Comparison of ENCODE assay signal across 19 cellular contexts in the genomic region with DNA sequence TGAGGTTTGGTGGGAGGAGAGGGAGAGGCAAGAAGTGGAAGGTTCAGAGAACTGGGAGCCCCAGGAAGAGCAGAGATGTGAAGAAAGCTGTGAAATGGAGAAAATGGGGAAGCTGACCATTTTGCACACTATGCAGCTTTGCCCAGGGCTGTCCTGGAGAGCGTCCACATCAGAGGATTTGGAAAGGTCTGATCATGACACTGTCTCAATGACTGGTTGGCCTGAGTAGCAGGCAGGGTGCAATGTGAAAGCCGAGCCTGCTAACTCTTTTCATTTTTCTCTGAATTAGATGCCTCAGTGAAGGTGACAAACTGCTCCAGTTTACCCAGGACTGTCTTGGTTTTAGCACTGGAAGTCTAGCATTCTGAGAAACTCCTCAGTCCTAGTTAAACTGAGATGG.
DNase-seq lines count a peak whose midpoint lies in the region; ATAC-seq and TF ChIP-seq lines count a peak whose summit lies in the region.
"Had no signal": no experiment of that assay in that cellular context is flagged by ENCODE, and none has a peak within 500 bp of the region (broad histone marks: within the 10 kb centered on the region; RNA-seq: fewer than 3 reads in every experiment).

No MANE protein-coding gene starts in this region.

- no peak for TF ChIP-seq POLR2A in GM18505 (IDR thresholded peaks at IDR 0.05; ENCODE audit: borderline replicate concordance, extremely low read depth, insufficient read depth, insufficient read length)

- no peak for TF ChIP-seq CTCF in Caco-2 (IDR thresholded peaks at IDR 0.05; ENCODE audit: insufficient read depth in 1 of 2, low read depth in 1 of 2, low read length in 1 of 2, severe bottlenecking in 1 of 2, unreplicated experiment in 1 of 2)

- no peak overlapping the region for H3K9ac ChIP-seq in subcutaneous abdominal adipose tissue (ENCODE audit: low read length in 5 of 5)
- H3K9ac ChIP-seq: BLaER1 treated with 17β-estradiol and CSF1 and Interleukin-3, amounts not matched to agents 10 nM and 100 nM had no signal

- no peak overlapping the region for H3K4me3 Mint-ChIP-seq in activated naive CD8-positive, alpha-beta T cell treated with anti-CD3 and anti-CD28 coated beads, Interleukin-2, amount 50 U/mL, for 24 hours
- H3K4me3 Mint-ChIP-seq in activated naive CD8-positive, alpha-beta T cell treated with anti-CD3 and anti-CD28 coated beads for 36 hours, result no peak overlapping the region
- peak overlapping the region; percentile 33 for H3K4me3 Mint-ChIP-seq in activated T-helper 1 cell treated with anti-CD3 and anti-CD28 coated beads, Interleukin-12 subunit alpha, Interleukin-12 subunit beta, Interleukin-2, Interleukin-4 antibody, amounts not matched to agents 30 ng/mL and 10 ng/mL and 1 ng/mL, durations not matched to agents 14 hours and 24 hours and 36 hours
- H3K4me3 Mint-ChIP-seq in Caco-2 (ENCODE audit: unreplicated experiment), result no peak overlapping the region
- H3K4me3 Mint-ChIP-seq: CD4-positive, alpha-beta memory T cell had no signal

- H3K27me3 ChIP-seq in subcutaneous abdominal adipose tissue (ENCODE audit: control insufficient read depth in 5 of 5, insufficient read depth in 4 of 5, low read length in 5 of 5) (peaks cover 0 to 10% (median 0%) of the 10 kb centered on the region in 5 donors), Caco-2 (replicated peaks; ENCODE audit: control insufficient read depth, insufficient read depth, low read length) (no peaks in the 10 kb centered on the region)
- H3K27me3 ChIP-seq: BLaER1 treated with 17β-estradiol and CSF1 and Interleukin-3, amounts not matched to agents 10 nM and 100 nM; SJSA1 had no signal

- H3K27ac ChIP-seq in subcutaneous abdominal adipose tissue (ENCODE audit: low read depth, low read length), result peak overlapping the region; percentile 9
- H3K27ac ChIP-seq: BLaER1 treated with 17β-estradiol and CSF1 and Interleukin-3, amounts not matched to agents 10 nM and 100 nM; SJSA1 had no signal

- peak overlapping the region; percentile 40 for H3K27ac Mint-ChIP-seq in activated naive CD8-positive, alpha-beta T cell treated with anti-CD3 and anti-CD28 coated beads, Interleukin-2, amount 50 U/mL, for 24 hours
- no peak overlapping the region for H3K27ac Mint-ChIP-seq in activated naive CD8-positive, alpha-beta T cell treated with anti-CD3 and anti-CD28 coated beads for 36 hours
- H3K27ac Mint-ChIP-seq in activated T-helper 1 cell treated with anti-CD3 and anti-CD28 coated beads, Interleukin-12 subunit alpha, Interleukin-12 subunit beta, Interleukin-2, Interleukin-4 antibody, amounts not matched to agents 30 ng/mL and 10 ng/mL and 1 ng/mL, durations not matched to agents 14 hours and 24 hours and 36 hours, result peak overlapping the region; percentile 61
- no peak overlapping the region for H3K27ac Mint-ChIP-seq in Caco-2 (ENCODE audit: unreplicated experiment)

- CTCF ChIA-PET in Caco-2 (lab: Charles Lee), result no interaction called here

- intact Hi-C loops in activated T-helper 1 cell treated with anti-CD3 and anti-CD28 coated beads, Interleukin-12 subunit alpha, Interleukin-12 subunit beta, Interleukin-2, Interleukin-4 antibody, amounts not matched to agents 30 ng/mL and 10 ng/mL and 1 ng/mL, durations not matched to agents 14 hours and 24 hours and 36 hours (cut with micrococcal nuclease), result loop anchor here (1.0 to 10.0 kb wide), 8 partner anchors 30 to 1178 kb away; a partner anchor contains a TSS
- intact Hi-C loops in Caco-2 (cut with micrococcal nuclease; ENCODE audit: unreplicated experiment), result no loop called here

- POLR2A ChIA-PET in Caco-2 (lab: Charles Lee), result no interaction called here

- no peak overlapping the region for H3K4me3 ChIP-seq in subcutaneous abdominal adipose tissue (ENCODE audit: low read depth in 1 of 5, low read length in 5 of 5)
- no peak overlapping the region for H3K4me3 ChIP-seq in Caco-2 (ENCODE audit: low read depth, low read length)
- H3K4me3 ChIP-seq: BLaER1 treated with 17β-estradiol and CSF1 and Interleukin-3, amounts not matched to agents 10 nM and 100 nM; SJSA1 had no signal

- no peak for ATAC-seq in activated naive CD8-positive, alpha-beta T cell treated with anti-CD3 and anti-CD28 coated beads, Interleukin-2, amount 50 U/mL, for 24 hours
- no peak for ATAC-seq in GM18505 (IDR thresholded peaks at IDR 0.05; ENCODE audit: unreplicated experiment)

- no peaks in the 10 kb centered on the region for H3K9me3 Mint-ChIP-seq in activated naive CD8-positive, alpha-beta T cell treated with anti-CD3 and anti-CD28 coated beads, Interleukin-2, amount 50 U/mL, for 24 hours
- H3K9me3 Mint-ChIP-seq in activated naive CD8-positive, alpha-beta T cell treated with anti-CD3 and anti-CD28 coated beads for 36 hours, result no peaks in the 10 kb centered on the region
- H3K9me3 Mint-ChIP-seq in activated T-helper 1 cell treated with anti-CD3 and anti-CD28 coated beads, Interleukin-12 subunit alpha, Interleukin-12 subunit beta, Interleukin-2, Interleukin-4 antibody, amounts not matched to agents 30 ng/mL and 10 ng/mL and 1 ng/mL, durations not matched to agents 14 hours and 24 hours and 36 hours, result no peaks in the 10 kb centered on the region
- H3K9me3 Mint-ChIP-seq in Caco-2 (ENCODE audit: unreplicated experiment), result no peaks in the 10 kb centered on the region
- H3K9me3 Mint-ChIP-seq: CD4-positive, alpha-beta memory T cell had no signal

- peaks cover 33% of the 10 kb centered on the region for H3K4me1 Mint-ChIP-seq in activated naive CD8-positive, alpha-beta T cell treated with anti-CD3 and anti-CD28 coated beads, Interleukin-2, amount 50 U/mL, for 24 hours
- H3K4me1 Mint-ChIP-seq in activated naive CD8-positive, alpha-beta T cell treated with anti-CD3 and anti-CD28 coated beads for 36 hours, result peaks cover 16% of the 10 kb centered on the region
- H3K4me1 Mint-ChIP-seq in activated T-helper 1 cell treated with anti-CD3 and anti-CD28 coated beads, Interleukin-12 subunit alpha, Interleukin-12 subunit beta, Interleukin-2, Interleukin-4 antibody, amounts not matched to agents 30 ng/mL and 10 ng/mL and 1 ng/mL, durations not matched to agents 14 hours and 24 hours and 36 hours (ENCODE audit: low read depth), result peaks cover 25% of the 10 kb centered on the region
- H3K4me1 Mint-ChIP-seq in Caco-2 (ENCODE audit: low read depth, unreplicated experiment), result no peaks in the 10 kb centered on the region
- H3K4me1 Mint-ChIP-seq: CD4-positive, alpha-beta memory T cell had no signal

- no peaks in the 10 kb centered on the region for H3K36me3 Mint-ChIP-seq in activated naive CD8-positive, alpha-beta T cell treated with anti-CD3 and anti-CD28 coated beads, Interleukin-2, amount 50 U/mL, for 24 hours (ENCODE audit: low read depth)
- H3K36me3 Mint-ChIP-seq in activated naive CD8-positive, alpha-beta T cell treated with anti-CD3 and anti-CD28 coated beads for 36 hours, result no peaks in the 10 kb centered on the region
- H3K36me3 Mint-ChIP-seq in activated T-helper 1 cell treated with anti-CD3 and anti-CD28 coated beads, Interleukin-12 subunit alpha, Interleukin-12 subunit beta, Interleukin-2, Interleukin-4 antibody, amounts not matched to agents 30 ng/mL and 10 ng/mL and 1 ng/mL, durations not matched to agents 14 hours and 24 hours and 36 hours (ENCODE audit: low read depth), result no peaks in the 10 kb centered on the region
- no peaks in the 10 kb centered on the region for H3K36me3 Mint-ChIP-seq in Caco-2 (ENCODE audit: insufficient read depth, unreplicated experiment)
- H3K36me3 Mint-ChIP-seq: CD4-positive, alpha-beta memory T cell had no signal

- H3K9me3 ChIP-seq in subcutaneous abdominal adipose tissue (ENCODE audit: control insufficient read depth in 5 of 5, low read length in 5 of 5) (no peaks in the 10 kb centered on the region), Caco-2 (no peaks in the 10 kb centered on the region)
- H3K9me3 ChIP-seq: BLaER1 treated with 17β-estradiol and CSF1 and Interleukin-3, amounts not matched to agents 10 nM and 100 nM; SJSA1 had no signal

- H3K27me3 Mint-ChIP-seq in activated naive CD8-positive, alpha-beta T cell treated with anti-CD3 and anti-CD28 coated beads, Interleukin-2, amount 50 U/mL, for 24 hours, result peaks cover 2% of the 10 kb centered on the region
- no peaks in the 10 kb centered on the region for H3K27me3 Mint-ChIP-seq in activated naive CD8-positive, alpha-beta T cell treated with anti-CD3 and anti-CD28 coated beads for 36 hours
- no peaks in the 10 kb centered on the region for H3K27me3 Mint-ChIP-seq in activated T-helper 1 cell treated with anti-CD3 and anti-CD28 coated beads, Interleukin-12 subunit alpha, Interleukin-12 subunit beta, Interleukin-2, Interleukin-4 antibody, amounts not matched to agents 30 ng/mL and 10 ng/mL and 1 ng/mL, durations not matched to agents 14 hours and 24 hours and 36 hours (ENCODE audit: insufficient read depth)
- H3K27me3 Mint-ChIP-seq in Caco-2 (ENCODE audit: insufficient read depth, unreplicated experiment), result no peaks in the 10 kb centered on the region

- BruUV-seq in Caco-2 (replicated peaks; lab: Mats Ljungman, UMichigan), result no TSS peak

- H3K4me1 ChIP-seq in subcutaneous abdominal adipose tissue (ENCODE audit: control insufficient read depth in 5 of 5, insufficient read depth in 5 of 5, low read length in 5 of 5) (peaks cover 0 to 9% (median 6%) of the 10 kb centered on the region in 5 donors), Caco-2 (peaks cover 20% of the 10 kb centered on the region)
- H3K4me1 ChIP-seq: BLaER1 treated with 17β-estradiol and CSF1 and Interleukin-3, amounts not matched to agents 10 nM and 100 nM; SJSA1 had no signal

- H3K36me3 ChIP-seq in subcutaneous abdominal adipose tissue (ENCODE audit: control insufficient read depth in 5 of 5, insufficient read depth in 5 of 5, low read length in 5 of 5), result no peaks in the 10 kb centered on the region
- no peaks in the 10 kb centered on the region for H3K36me3 ChIP-seq in Caco-2 (ENCODE audit: control insufficient read depth, insufficient read depth, low read length)
- H3K36me3 ChIP-seq: BLaER1 treated with 17β-estradiol and CSF1 and Interleukin-3, amounts not matched to agents 10 nM and 100 nM; SJSA1 had no signal

- DNase-seq in activated naive CD8-positive, alpha-beta T cell treated with anti-CD3 and anti-CD28 coated beads, Interleukin-2, amount 50 U/mL, for 24 hours, result no peak
- DNase-seq in activated naive CD8-positive, alpha-beta T cell treated with anti-CD3 and anti-CD28 coated beads for 36 hours, result no peak
- DNase-seq in activated T-helper 1 cell treated with anti-CD3 and anti-CD28 coated beads, Interleukin-12 subunit alpha, Interleukin-12 subunit beta, Interleukin-2, Interleukin-4 antibody, amounts not matched to agents 30 ng/mL and 10 ng/mL and 1 ng/mL, durations not matched to agents 14 hours and 24 hours and 36 hours (ENCODE audit: low spot score), result no peak
- DNase-seq in cerebellum (ENCODE audit: low spot score) (peak; percentile 31), Caco-2 (no peak), 8988T (no peak)
- DNase-seq: CD4-positive, alpha-beta memory T cell; DMS153; Karpas-422; NCI-H1694; NCI-H2081; NCI-H2171; NCI-H345; NCI-H524; NCI-H82 had no signal

Comparison
In these comparisons a context has a peak if more than half of its experiments do, and no peak if none do; other contexts are left out.
1. H3K27ac Mint-ChIP-seq: peak in activated naive CD8-positive, alpha-beta T cell treated with anti-CD3 and anti-CD28 coated beads, Interleukin-2, amount 50 U/mL, for 24 hours (single experiment) and activated T-helper 1 cell treated with anti-CD3 and anti-CD28 coated beads, Interleukin-12 subunit alpha, Interleukin-12 subunit beta, Interleukin-2, Interleukin-4 antibody, amounts not matched to agents 30 ng/mL and 10 ng/mL and 1 ng/mL, durations not matched to agents 14 hours and 24 hours and 36 hours (single experiment); none in activated naive CD8-positive, alpha-beta T cell treated with anti-CD3 and anti-CD28 coated beads for 36 hours (single experiment) and Caco-2 (single experiment).